Comparison of ENCODE assay signal across 8 cellular contexts in the genomic region with DNA sequence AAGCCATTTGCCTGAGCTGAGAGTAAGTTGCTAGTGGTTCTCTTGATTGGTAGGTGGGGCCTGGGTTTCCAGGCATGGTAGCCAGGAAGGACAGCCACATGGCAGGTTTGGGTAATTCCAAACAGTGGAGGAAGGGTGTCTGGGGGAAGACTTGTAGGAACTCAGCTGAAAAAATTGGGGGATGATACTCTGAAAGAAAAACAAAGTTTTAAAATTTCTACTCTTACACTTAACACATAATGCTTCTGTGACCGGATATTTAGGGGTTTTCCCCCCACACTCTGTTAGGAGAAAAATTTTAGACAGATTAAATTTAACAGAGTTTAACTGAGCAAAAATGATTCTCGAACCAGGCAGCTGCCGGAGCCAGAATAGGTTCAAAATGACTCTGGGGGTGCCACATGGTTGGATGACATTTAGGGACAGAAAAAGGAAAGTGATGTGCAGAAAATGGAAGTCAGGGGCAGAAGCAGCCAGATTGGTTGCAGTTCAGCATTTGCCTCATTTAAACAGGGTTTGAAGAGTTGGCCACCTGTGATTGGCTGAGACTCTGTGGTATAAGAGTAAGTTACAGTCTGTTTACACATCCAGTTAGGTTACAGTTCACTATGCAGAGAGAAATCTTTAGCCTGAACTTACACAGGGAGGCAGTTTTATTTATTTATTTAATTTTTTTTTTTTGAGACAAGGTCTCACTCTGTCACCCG. TPM values are rescaled to one million over a fixed set of nuclear protein-coding genes. Genes with fewer than 3 reads are reported as not detected.
DNase-seq lines count a peak whose midpoint lies in the region; ATAC-seq and TF ChIP-seq lines count a peak whose summit lies in the region.

No MANE protein-coding gene starts in this region.

- DNase-seq in heart right ventricle (no peak), Right ventricle myocardium superior (no peak), T-helper 17 cell (peak in 1 of 3 donors; percentile 43), fibroblast of mammary gland (ENCODE audit: low read depth) (peak; percentile 54), vagina (ENCODE audit: extremely low spot score in 2 of 2) (no peak), amniotic stem cell (lab: John Stamatoyannopoulos, UW) (no peak), anterior cingulate cortex (lab: John Stamatoyannopoulos, UW) (no peak)

- TF ChIP-seq CTCF in heart right ventricle (IDR thresholded peaks at IDR 0.05) (no peak), fibroblast of mammary gland (conservative IDR thresholded peaks at IDR 0.05; ENCODE audit: control insufficient read depth, insufficient read depth, low read depth, low read length) (no peak), vagina (IDR thresholded peaks at IDR 0.05) (no peak)

- H3K36me3 Mint-ChIP-seq in T-helper 17 cell (ENCODE audit: low read depth), result peaks cover 14% of the 10 kb centered on the region

- H3K27ac ChIP-seq in heart right ventricle (peak overlapping the region in 3 of 10 donors; percentile 10 to 61 (median 12)), vagina (peak overlapping the region; percentile 34)

- H3K27me3 Mint-ChIP-seq in T-helper 17 cell, result no peaks in the 10 kb centered on the region

- peaks cover 5 to 91% (median 35%) of the 10 kb centered on the region in 9 donors for H3K4me1 ChIP-seq in heart right ventricle
- peaks cover 16% of the 10 kb centered on the region for H3K4me1 ChIP-seq in vagina

- H3K4me3 Mint-ChIP-seq in T-helper 17 cell, result peak overlapping the region; percentile 98

- ATAC-seq in heart right ventricle, result peak in 5 of 8 donors; percentile 14 to 46 (median 34)
- no peak for ATAC-seq in Right ventricle myocardium superior (ENCODE audit: poor library complexity)
- ATAC-seq in HG03095 (IDR thresholded peaks at IDR 0.05; ENCODE audit: unreplicated experiment), result peak; percentile 50
- ATAC-seq in T-helper 17 cell, result peak; percentile 71

- no peak for TF ChIP-seq POLR2A in vagina (IDR thresholded peaks at IDR 0.05)

- peak overlapping the region; percentile 100 for H3K27ac Mint-ChIP-seq in T-helper 17 cell

- peaks cover 0 to 56% (median 37%) of the 10 kb centered on the region in 9 donors for H3K36me3 ChIP-seq in heart right ventricle
- peaks cover 0 to 43% of the 10 kb centered on the region in 2 donors for H3K36me3 ChIP-seq in vagina

- H3K27me3 ChIP-seq in heart right ventricle (no peaks in the 10 kb centered on the region), vagina (no peaks in the 10 kb centered on the region)

- WGBS in heart right ventricle, 2 donors, result 76 to 88% methylated on average over 4 of the region's 4 CpGs

- H3K9me3 ChIP-seq in heart right ventricle (no peaks in the 10 kb centered on the region), T-helper 17 cell (ENCODE audit: control insufficient read depth, low read length, poor library complexity, severe bottlenecking) (no peaks in the 10 kb centered on the region), vagina (no peaks in the 10 kb centered on the region)

- intact Hi-C loops in heart right ventricle (cut with DNase I), result no loop called here
- intact Hi-C loops in Right ventricle myocardium superior (cut with DNase I), result no loop called here
- intact Hi-C loops in vagina (cut with DNase I), result no loop called here

- peaks cover 69% of the 10 kb centered on the region for H3K4me1 Mint-ChIP-seq in T-helper 17 cell

- H3K4me3 ChIP-seq in heart right ventricle (no peak overlapping the region), fibroblast of mammary gland (ENCODE audit: control insufficient read depth, low read depth, low read length) (no peak overlapping the region), vagina (no peak overlapping the region)

RNA-seq across cellular contexts. Expression of gene B2M, which starts 8.1 kb away (rescaled TPM):
- 1,000 to 10,000 TPM in 6 of 10 donors, 100 to 1,000 TPM in 4; 782 to 5,382 (median 1,085) TPM for total RNA-seq in heart right ventricle
- 1,000 to 10,000 TPM in 1 of 2 donors, 100 to 1,000 TPM in 1; 833 to 1,897 TPM for polyA plus RNA-seq in heart right ventricle
- 1,025 TPM for total RNA-seq in Right ventricle myocardium superior
- total RNA-seq in T-helper 17 cell, result 1,000 to 10,000 TPM; 6,241 to 6,591 TPM
- 2,630 TPM for total RNA-seq in vagina

RNA-seq across cellular contexts. Expression of gene PATL2, which starts 8.3 kb away (rescaled TPM):
- total RNA-seq in heart right ventricle (1 to 10 TPM in 9 of 10 donors, under 1 TPM in 1; 0.77 to 8.6 (median 3.1) TPM), Right ventricle myocardium superior (3.2 TPM), T-helper 17 cell (10 to 100 TPM; 24.8 to 26.7 TPM), vagina (not detected)
- 1 to 10 TPM in 1 of 2 donors, under 1 TPM in 1; 0.33 to 2.1 TPM for polyA plus RNA-seq in heart right ventricle

RNA-seq across cellular contexts. Expression of gene TRIM69, which starts 16.9 kb away (rescaled TPM):
- 100 to 1,000 TPM in 1 of 10 donors, 10 to 100 TPM in 9; 58.3 to 146 (median 70.4) TPM for total RNA-seq in heart right ventricle
- 10 to 100 TPM; 25.2 to 35.0 TPM for polyA plus RNA-seq in heart right ventricle
- total RNA-seq in Right ventricle myocardium superior, result 53.9 TPM
- total RNA-seq in T-helper 17 cell, result 10 to 100 TPM; 22.2 to 31.7 TPM
- total RNA-seq in vagina, result 11.3 TPM

RNA-seq across cellular contexts. Expression of gene SPG11, which starts 56.0 kb away (rescaled TPM):
- total RNA-seq in heart right ventricle (10 to 100 TPM; 43.6 to 63.4 (median 52.7) TPM), Right ventricle myocardium superior (43.8 TPM), T-helper 17 cell (10 to 100 TPM; 71.0 to 76.4 TPM), vagina (98.2 TPM)
- polyA plus RNA-seq in heart right ventricle, result 10 to 100 TPM; 17.4 to 43.7 TPM
